ENCODE assay signal across 10 cellular contexts in the genomic region with DNA sequence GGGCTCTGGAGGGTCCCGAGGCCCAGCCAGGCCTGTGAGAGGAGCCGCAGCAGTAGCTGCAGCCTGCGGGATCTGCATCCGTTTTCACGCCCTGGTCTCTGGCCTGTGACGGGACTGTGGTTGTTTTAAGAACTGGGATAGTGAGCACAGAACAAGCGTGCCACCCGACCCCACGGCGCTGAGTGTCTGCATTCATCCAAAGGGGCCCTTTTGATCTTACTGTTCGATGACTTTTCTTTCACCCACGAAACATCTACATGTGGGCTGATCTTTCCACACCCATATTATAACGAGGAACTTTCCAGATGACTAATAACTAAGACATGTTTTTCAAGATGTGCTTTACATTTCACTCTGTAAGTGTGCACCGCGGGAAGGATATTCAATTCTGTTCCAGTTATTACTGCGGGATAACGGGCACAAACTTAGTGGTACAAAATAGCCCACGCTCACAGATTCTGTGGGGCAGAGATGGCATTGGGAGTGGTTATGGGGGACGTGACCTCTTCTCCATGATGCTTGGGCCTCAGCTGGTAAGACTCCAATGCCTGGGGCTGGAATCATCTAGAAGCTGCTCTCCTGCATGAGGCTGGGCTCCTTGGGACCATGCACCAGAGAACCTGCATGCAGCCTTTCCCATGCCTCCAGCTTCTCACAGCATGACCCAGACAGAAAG.
DNase-seq lines count a peak whose midpoint lies in the region; TF ChIP-seq lines count a peak whose summit lies in the region.
"Had no signal": no experiment of that assay in that cellular context is flagged by ENCODE, and none has a peak within 500 bp of the region (broad histone marks: within the 10 kb centered on the region; RNA-seq: fewer than 3 reads in every experiment).

No MANE protein-coding gene starts in this region.

- TF ChIP-seq CTCF in epithelial cell of esophagus (IDR thresholded peaks at IDR 0.05; ENCODE audit: insufficient read depth, low read depth, low read length, missing control alignments) (no peak), smooth muscle cell (IDR thresholded peaks at IDR 0.05; ENCODE audit: borderline replicate concordance, insufficient read depth, poor library complexity, severe bottlenecking) (no peak), stomach (IDR thresholded peaks at IDR 0.05) (no peak)

- H3K9me3 ChIP-seq in smooth muscle cell (replicated peaks; ENCODE audit: low read depth) (no peaks in the 10 kb centered on the region), stomach (no peaks in the 10 kb centered on the region)
- H3K9me3 ChIP-seq: psoas muscle had no signal

- no peaks in the 10 kb centered on the region for H3K36me3 ChIP-seq in smooth muscle cell (ENCODE audit: low read depth)
- no peaks in the 10 kb centered on the region for H3K36me3 ChIP-seq in stomach

- TF ChIP-seq POLR2A in stomach (IDR thresholded peaks at IDR 0.05), result no peak

- H2AFZ ChIP-seq in smooth muscle cell (ENCODE audit: low read depth), result no peak overlapping the region

- H3K4me1 ChIP-seq in smooth muscle cell (ENCODE audit: low read depth), result peaks cover 32% of the 10 kb centered on the region
- H3K4me1 ChIP-seq in stomach, result no peaks in the 10 kb centered on the region

- peak; percentile 49 for DNase-seq in AG08395 (ENCODE audit: low spot score)
- DNase-seq in HPDE6-E6E7 (ENCODE audit: extremely low spot score), result peak; percentile 54
- peak; percentile 71 for DNase-seq in epithelial cell of esophagus (ENCODE audit: low read depth)
- no peak for DNase-seq in smooth muscle cell (lab: John Stamatoyannopoulos, UW; ENCODE audit: unreplicated experiment)
- DNase-seq in stomach, result no peak
- no peak for DNase-seq in cerebellar cortex (ENCODE audit: low spot score)
- DNase-seq in mucosa of gallbladder (ENCODE audit: low spot score), result no peak
- DNase-seq in NK-92 (lab: John Stamatoyannopoulos, UW; ENCODE audit: unreplicated experiment), result no peak
- DNase-seq: CD4-positive, alpha-beta T cell; psoas muscle had no signal

- H3K9ac ChIP-seq in smooth muscle cell (ENCODE audit: low read depth), result peak overlapping the region; percentile 78

- H3K4me2 ChIP-seq in smooth muscle cell, result peak overlapping the region; percentile 68

- intact Hi-C loops in stomach (cut with DNase I; ENCODE audit: low total_unique reads), result no loop called here

- H3K4me3 ChIP-seq in epithelial cell of esophagus (ENCODE audit: low read length) (no peak overlapping the region), smooth muscle cell (no peak overlapping the region), stomach (no peak overlapping the region)
- H3K4me3 ChIP-seq: psoas muscle had no signal

- H3F3A ChIP-seq in smooth muscle cell (ENCODE audit: low read depth), result peaks cover 24% of the 10 kb centered on the region

- no peaks in the 10 kb centered on the region for H3K79me2 ChIP-seq in smooth muscle cell (ENCODE audit: low read depth)

- H3K27me3 ChIP-seq in smooth muscle cell (ENCODE audit: low read depth) (no peaks in the 10 kb centered on the region), stomach (peaks cover 0 to 16% (median 0%) of the 10 kb centered on the region in 3 donors)

- H4K20me1 ChIP-seq in smooth muscle cell (ENCODE audit: low read depth), result no peaks in the 10 kb centered on the region

- WGBS in smooth muscle cell (ENCODE audit: low lambda C conversion rate), result 46% methylated on average over 19 of the region's 19 CpGs
- 78 to 86% (median 83%) methylated on average over 18 to 19 of the region's 19 CpGs for WGBS in stomach, 5 donors

- no peak for TF ChIP-seq EP300 in stomach (IDR thresholded peaks at IDR 0.05)

- H3K27ac ChIP-seq in smooth muscle cell (ENCODE audit: low read depth) (peak overlapping the region; percentile 95), stomach (no peak overlapping the region)
- H3K27ac ChIP-seq: psoas muscle had no signal

Comparison
In these comparisons a context has a peak if more than half of its experiments do, and no peak if none do; other contexts are left out.
1. DNase-seq: peak in AG08395 (single experiment), HPDE6-E6E7 (single experiment) and epithelial cell of esophagus (single experiment); none in smooth muscle cell (single experiment), stomach (single experiment), cerebellar cortex (single experiment), mucosa of gallbladder (single experiment) and NK-92 (single experiment).